8 cellular contexts compared by ENCODE assay signal in genomic region chr19:13023666-13024065, GRCh38. TPM values are rescaled to one million over a fixed set of nuclear protein-coding genes. Genes with fewer than 3 reads are reported as not detected.
DNase-seq lines count a peak whose midpoint lies in the region; TF ChIP-seq lines count a peak whose summit lies in the region.

No MANE protein-coding gene starts in this region.

- no peaks in the 10 kb centered on the region for H4K20me1 ChIP-seq in OCI-LY3 (ENCODE audit: insufficient read depth, low read length)

- H3K9ac ChIP-seq in OCI-LY3 (ENCODE audit: low read length) (peak overlapping the region; percentile 77), endodermal cell (ENCODE audit: extremely low read depth, low read length, poor library complexity, severe bottlenecking) (no peak overlapping the region), skeletal muscle tissue (ENCODE audit: low read depth in 1 of 3, low read length in 3 of 3) (peak overlapping the region in 2 of 3 donors; percentile 86 to 88)

- peaks cover 33% of the 10 kb centered on the region for H3K4me1 ChIP-seq in OCI-LY3 (ENCODE audit: low read length)
- no peaks in the 10 kb centered on the region for H3K4me1 ChIP-seq in endodermal cell (ENCODE audit: control insufficient read depth, insufficient read depth, low read length)
- H3K4me1 ChIP-seq in skeletal muscle tissue (ENCODE audit: control insufficient read depth in 3 of 3, insufficient read depth in 3 of 3, low read length in 3 of 3) = peaks cover 82 to 85% (median 85%) of the 10 kb centered on the region in 3 donors

- DNase-seq in GM12865 (ENCODE audit: low read depth) (no peak), endodermal cell (no peak), NCI-H2196 treated with DMSO at 0.1 percent for 48 hours (lab: John Stamatoyannopoulos, UW; ENCODE audit: unreplicated experiment) (no peak), NCI-H2227 treated with DMSO at 0.1 percent for 48 hours (lab: John Stamatoyannopoulos, UW) (no peak), cerebellar cortex (ENCODE audit: low spot score) (no peak), LoVo (ENCODE audit: low spot score) (no peak)

- no peak overlapping the region for H2AFZ ChIP-seq in OCI-LY3 (ENCODE audit: low read depth, low read length)

- H3K4me3 ChIP-seq in GM12865 (ENCODE audit: low read depth, low read length) = peak overlapping the region; percentile 36
- peak overlapping the region; percentile 82 for H3K4me3 ChIP-seq in OCI-LY3 (ENCODE audit: low read length)
- peak overlapping the region; percentile 71 for H3K4me3 ChIP-seq in endodermal cell (ENCODE audit: low read length)
- H3K4me3 ChIP-seq in skeletal muscle tissue (ENCODE audit: low read length in 3 of 3) = peak overlapping the region; percentile 59 to 75 (median 63)

- no peaks in the 10 kb centered on the region for H3K9me3 Mint-ChIP-seq in endodermal cell

- peaks cover 14% of the 10 kb centered on the region for H3K4me1 Mint-ChIP-seq in endodermal cell

- H3K27ac ChIP-seq in OCI-LY3 (ENCODE audit: low read length) = peak overlapping the region; percentile 47
- no peak overlapping the region for H3K27ac ChIP-seq in endodermal cell (ENCODE audit: low read depth, low read length)
- H3K27ac ChIP-seq in skeletal muscle tissue (ENCODE audit: low read depth, low read length) = peak overlapping the region; percentile 100

- TF ChIP-seq CTCF in GM12865 (IDR thresholded peaks at IDR 0.05; ENCODE audit: insufficient read depth, low read depth, low read length, missing control alignments) = no peak
- TF ChIP-seq CTCF in OCI-LY3 (IDR thresholded peaks at IDR 0.05; ENCODE audit: low read depth, low read length) = no peak
- TF ChIP-seq CTCF in endodermal cell (conservative IDR thresholded peaks at IDR 0.05) = no peak

- no peaks in the 10 kb centered on the region for H3K79me2 ChIP-seq in OCI-LY3 (ENCODE audit: low read length)

- no peaks in the 10 kb centered on the region for H3K36me3 ChIP-seq in OCI-LY3 (replicated peaks; ENCODE audit: low read depth, low read length)
- H3K36me3 ChIP-seq in endodermal cell (ENCODE audit: control insufficient read depth, insufficient read depth, low read length) = no peaks in the 10 kb centered on the region
- peaks cover 0 to 13% (median 0%) of the 10 kb centered on the region in 3 donors for H3K36me3 ChIP-seq in skeletal muscle tissue (ENCODE audit: control insufficient read depth in 3 of 3, insufficient read depth in 3 of 3, low read length in 3 of 3)

- 0% methylated on average over 2 of the region's 8 CpGs; no CpG with 5 or more reads in 1 of the 2 experiments for WGBS in endodermal cell (ENCODE audit: insufficient coverage in 1 of 2, insufficient read length in 1 of 2), 2 experiments

- H3K4me3 Mint-ChIP-seq in endodermal cell = peak overlapping the region; percentile 34

- peaks cover 99% of the 10 kb centered on the region for H3K27me3 Mint-ChIP-seq in endodermal cell (ENCODE audit: insufficient read depth)

- H3K9me3 ChIP-seq in OCI-LY3 (ENCODE audit: insufficient read depth, low read length) (no peaks in the 10 kb centered on the region), endodermal cell (ENCODE audit: control insufficient read depth, low read length) (no peaks in the 10 kb centered on the region), skeletal muscle tissue (ENCODE audit: control insufficient read depth in 3 of 3, low read length in 3 of 3) (no peaks in the 10 kb centered on the region)

- peak overlapping the region; percentile 94 for H3K4me2 ChIP-seq in OCI-LY3 (ENCODE audit: low read length)

- H3K27ac Mint-ChIP-seq in endodermal cell = no peak overlapping the region

- H3K27me3 ChIP-seq in OCI-LY3 (ENCODE audit: low read depth, low read length) = no peaks in the 10 kb centered on the region
- H3K27me3 ChIP-seq in endodermal cell (ENCODE audit: control insufficient read depth, insufficient read depth, low read length, poor library complexity, severe bottlenecking) = peaks cover 100% of the 10 kb centered on the region
- no peaks in the 10 kb centered on the region for H3K27me3 ChIP-seq in skeletal muscle tissue (ENCODE audit: control insufficient read depth in 3 of 3, insufficient read depth in 3 of 3, low read length in 3 of 3)

- no peaks in the 10 kb centered on the region for H3K36me3 Mint-ChIP-seq in endodermal cell (ENCODE audit: low read depth)

RNA-seq across cellular contexts. Expression of gene NFIX, which starts 28.4 kb away (rescaled TPM):
- under 1 TPM; 0.22 to 0.40 TPM for total RNA-seq in endodermal cell
- 0.93 TPM for polyA plus RNA-seq in endodermal cell (2013, experiment 1 of 2)
- polyA plus RNA-seq in endodermal cell (2013, experiment 2 of 2) = 0.70 TPM
- 49.1 TPM for total RNA-seq in skeletal muscle tissue

RNA-seq across cellular contexts. Expression of gene DAND5, which starts 54.3 kb away (rescaled TPM):
- under 1 TPM; 0.13 to 0.40 TPM for total RNA-seq in endodermal cell
- not detected for polyA plus RNA-seq in endodermal cell (2013, experiment 1 of 2)
- not detected for polyA plus RNA-seq in endodermal cell (2013, experiment 2 of 2)
- not detected for total RNA-seq in skeletal muscle tissue

Comparison
In these comparisons a context has a peak if more than half of its experiments do, and no peak if none do; other contexts are left out.
1. RNA of gene NFIX, which starts 28.4 kb away (total RNA-seq): 49.1 TPM in skeletal muscle tissue (single experiment); 0.22 to 0.40 TPM in endodermal cell; every median in the first group is over 10 times any median in the second.
2. Peak in every context shown above with its lines, with median percentiles within 50 percentile points of each other: H3K4me3 ChIP-seq.